In genomic region chr15:66023322-66023972, GRCh38 we compare ENCODE assay signal across 14 cellular contexts.
DNase-seq lines count a peak whose midpoint lies in the region; ATAC-seq and TF ChIP-seq lines count a peak whose summit lies in the region.
"Had no signal": no experiment of that assay in that cellular context is flagged by ENCODE, and none has a peak within 500 bp of the region (broad histone marks: within the 10 kb centered on the region; RNA-seq: fewer than 3 reads in every experiment).

No MANE protein-coding gene starts in this region.

- H3K4me1 ChIP-seq in esophagus muscularis mucosa (peaks cover 0 to 23% (median 16%) of the 10 kb centered on the region in 4 donors), aorta (ENCODE audit: control insufficient read depth in 1 of 2, insufficient read depth in 2 of 2, low read length in 2 of 2) (no peaks in the 10 kb centered on the region), vagina (no peaks in the 10 kb centered on the region)

- 64% methylated on average over 6 of the region's 6 CpGs for WGBS in esophagus muscularis mucosa
- WGBS in aorta, 2 donors, result 41 to 46% methylated on average over 6 of the region's 6 CpGs

- no peak for TF ChIP-seq EP300 in esophagus muscularis mucosa (IDR thresholded peaks at IDR 0.05)

- H3K27me3 ChIP-seq in esophagus muscularis mucosa (peaks cover 0 to 9% (median 0%) of the 10 kb centered on the region in 4 donors), aorta (ENCODE audit: control insufficient read depth in 1 of 2, insufficient read depth in 2 of 2, low read length in 1 of 2) (peaks cover 0 to 2% of the 10 kb centered on the region in 2 donors), vagina (no peaks in the 10 kb centered on the region)

- peaks cover 41% of the 10 kb centered on the region for H3K4me1 Mint-ChIP-seq in mesothelial cell of epicardium

- H3K27ac Mint-ChIP-seq in mesothelial cell of epicardium, result peak overlapping the region; percentile 21
- H3K27ac Mint-ChIP-seq: natural killer cell treated with Interleukin-12 subunit alpha and Interleukin-12 subunit beta and Interleukin-15 and Interleukin-18, amount 100 ng/mL, for 72 hours had no signal

- no peak for TF ChIP-seq CTCF in astrocyte of the cerebellum (IDR thresholded peaks at IDR 0.05; ENCODE audit: low read depth, low read length, missing control alignments)
- TF ChIP-seq CTCF in mesothelial cell of epicardium (IDR thresholded peaks at IDR 0.05; ENCODE audit: unreplicated experiment), result no peak
- no peak for TF ChIP-seq CTCF in esophagus muscularis mucosa (IDR thresholded peaks at IDR 0.05)
- no peak for TF ChIP-seq CTCF in vagina (IDR thresholded peaks at IDR 0.05)

- no peak overlapping the region for H3K4me3 Mint-ChIP-seq in mesothelial cell of epicardium
- H3K4me3 Mint-ChIP-seq: natural killer cell treated with Interleukin-12 subunit alpha and Interleukin-12 subunit beta and Interleukin-15 and Interleukin-18, amount 100 ng/mL, for 72 hours had no signal

- no peaks in the 10 kb centered on the region for H3K27me3 Mint-ChIP-seq in mesothelial cell of epicardium (ENCODE audit: low read depth)

- intact Hi-C loops in esophagus muscularis mucosa (cut with DNase I), result no loop called here
- intact Hi-C loops in aorta (cut with DNase I), result no loop called here
- intact Hi-C loops in vagina (cut with DNase I), result no loop called here

- DNase-seq in DMS 273 treated with DMSO at 0.1 percent for 48 hours (lab: John Stamatoyannopoulos, UW), result peak; percentile 58
- DNase-seq in NCI-H2227 (lab: John Stamatoyannopoulos, UW; ENCODE audit: unreplicated experiment), result peak; percentile 46
- peak; percentile 36 for DNase-seq in astrocyte of the cerebellum (ENCODE audit: low read depth)
- no peak for DNase-seq in mesothelial cell of epicardium (ENCODE audit: low spot score in 2 of 2, unreplicated experiment in 2 of 2)
- DNase-seq in esophagus muscularis mucosa (ENCODE audit: extremely low spot score), result no peak
- no peak for DNase-seq in GM19238 (ENCODE audit: insufficient read length, low spot score)
- DNase-seq in aorta, result no peak
- no peak for DNase-seq in vagina (ENCODE audit: extremely low spot score in 2 of 2)
- DNase-seq: activated CD4-positive, alpha-beta T cell treated with anti-CD3 and anti-CD28 coated beads, Interleukin-2, amount 50 U/mL, for 48 hours; NCI-H187; stimulated activated CD4-positive, alpha-beta T cell treated with anti-CD3 and anti-CD28 coated beads, Interleukin-2, amount 100 ng/mL, for 48 hours had no signal

- ATAC-seq in aorta (ENCODE audit: low FRiP score), result no peak
- ATAC-seq: sciatic nerve had no signal

- H3K9me3 ChIP-seq in esophagus muscularis mucosa (no peaks in the 10 kb centered on the region), aorta (ENCODE audit: control insufficient read depth, low read length) (no peaks in the 10 kb centered on the region), vagina (no peaks in the 10 kb centered on the region)
- H3K9me3 ChIP-seq: tibial nerve had no signal

- H3K27ac ChIP-seq in esophagus muscularis mucosa (replicated peaks in 1 of 4) (no peak overlapping the region), aorta (ENCODE audit: low read depth in 1 of 2, low read length in 2 of 2) (no peak overlapping the region), vagina (no peak overlapping the region)
- H3K27ac ChIP-seq: tibial nerve had no signal

- no peaks in the 10 kb centered on the region for H3K36me3 Mint-ChIP-seq in mesothelial cell of epicardium
- H3K36me3 Mint-ChIP-seq: natural killer cell treated with Interleukin-12 subunit alpha and Interleukin-12 subunit beta and Interleukin-15 and Interleukin-18, amount 100 ng/mL, for 72 hours had no signal

- no peak for TF ChIP-seq POLR2A in esophagus muscularis mucosa (IDR thresholded peaks at IDR 0.05; ENCODE audit: low read depth)
- no peak for TF ChIP-seq POLR2A in vagina (IDR thresholded peaks at IDR 0.05)

- no peaks in the 10 kb centered on the region for H3K9me3 Mint-ChIP-seq in mesothelial cell of epicardium
- H3K9me3 Mint-ChIP-seq: natural killer cell treated with Interleukin-12 subunit alpha and Interleukin-12 subunit beta and Interleukin-15 and Interleukin-18, amount 100 ng/mL, for 72 hours had no signal

- H3K36me3 ChIP-seq in esophagus muscularis mucosa, result no peaks in the 10 kb centered on the region
- H3K36me3 ChIP-seq in aorta (ENCODE audit: control insufficient read depth in 1 of 2, insufficient read depth in 2 of 2, low read length in 1 of 2), result no peaks in the 10 kb centered on the region
- H3K36me3 ChIP-seq in vagina, result no peaks in the 10 kb centered on the region
- H3K36me3 ChIP-seq: tibial nerve had no signal

- no peak overlapping the region for H3K4me3 ChIP-seq in astrocyte of the cerebellum (ENCODE audit: low read depth, low read length)
- H3K4me3 ChIP-seq in esophagus muscularis mucosa, result no peak overlapping the region
- H3K4me3 ChIP-seq in aorta (ENCODE audit: low read length in 2 of 2), result no peak overlapping the region
- H3K4me3 ChIP-seq in vagina, result no peak overlapping the region
- H3K4me3 ChIP-seq: tibial nerve had no signal

- in situ Hi-C loops in astrocyte of the cerebellum (cut with HindIII; ENCODE audit: low sequenced_read_pairs), result no loop called here

Comparison
In these comparisons a context has a peak if more than half of its experiments do, and no peak if none do; other contexts are left out.
1. DNase-seq: peak in DMS 273 treated with DMSO at 0.1 percent for 48 hours (single experiment), NCI-H2227 (single experiment) and astrocyte of the cerebellum (single experiment); none in mesothelial cell of epicardium (0 of 2), esophagus muscularis mucosa (single experiment), GM19238 (single experiment), aorta (0 of 2) and vagina (0 of 2).